In the genomic region with DNA sequence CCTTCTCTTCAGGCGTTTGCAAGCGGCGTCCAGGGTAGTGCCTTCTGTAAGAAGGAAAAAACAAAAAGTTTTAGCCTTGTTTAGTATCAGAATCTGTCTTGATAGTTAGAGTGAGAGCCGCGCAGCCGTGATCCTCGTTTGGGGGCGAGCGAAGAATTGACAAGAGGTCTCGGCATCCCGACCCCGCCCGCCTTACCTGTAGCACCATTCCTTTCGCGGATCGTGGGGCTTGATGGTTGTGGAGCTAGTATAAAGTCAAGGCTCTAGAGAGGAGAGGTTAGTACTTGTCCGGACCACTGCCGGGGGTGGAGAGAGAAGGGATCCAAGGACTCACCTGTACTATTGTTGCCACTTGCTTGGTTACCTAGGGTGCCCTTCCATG, we compare ENCODE assay signal across 1 cellular context.
TF ChIP-seq lines count a peak whose summit lies in the region.

No MANE protein-coding gene starts in this region.

TF ChIP-seq in IMR-90, 13 proteins besides CTCF, POLR2A, EP300 and RAD21 (continued from another document):
- TF ChIP-seq, protein P1, sequence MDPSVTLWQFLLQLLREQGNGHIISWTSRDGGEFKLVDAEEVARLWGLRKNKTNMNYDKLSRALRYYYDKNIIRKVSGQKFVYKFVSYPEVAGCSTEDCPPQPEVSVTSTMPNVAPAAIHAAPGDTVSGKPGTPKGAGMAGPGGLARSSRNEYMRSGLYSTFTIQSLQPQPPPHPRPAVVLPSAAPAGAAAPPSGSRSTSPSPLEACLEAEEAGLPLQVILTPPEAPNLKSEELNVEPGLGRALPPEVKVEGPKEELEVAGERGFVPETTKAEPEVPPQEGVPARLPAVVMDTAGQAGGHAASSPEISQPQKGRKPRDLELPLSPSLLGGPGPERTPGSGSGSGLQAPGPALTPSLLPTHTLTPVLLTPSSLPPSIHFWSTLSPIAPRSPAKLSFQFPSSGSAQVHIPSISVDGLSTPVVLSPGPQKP (IDR thresholded peaks at IDR 0.05; ENCODE audit: borderline replicate concordance, low read depth, low read length), result no peak
- TF ChIP-seq RFX5 (IDR thresholded peaks at IDR 0.05; ENCODE audit: low read depth, low read length) (no peak), RCOR1 (IDR thresholded peaks at IDR 0.05; ENCODE audit: insufficient replicate concordance, low read length) (no peak), BHLHE40 (IDR thresholded peaks at IDR 0.05; ENCODE audit: low read depth, low read length) (no peak), MAZ (IDR thresholded peaks at IDR 0.05; ENCODE audit: borderline replicate concordance, low read depth, low read length) (no peak)
